In the genomic region with DNA sequence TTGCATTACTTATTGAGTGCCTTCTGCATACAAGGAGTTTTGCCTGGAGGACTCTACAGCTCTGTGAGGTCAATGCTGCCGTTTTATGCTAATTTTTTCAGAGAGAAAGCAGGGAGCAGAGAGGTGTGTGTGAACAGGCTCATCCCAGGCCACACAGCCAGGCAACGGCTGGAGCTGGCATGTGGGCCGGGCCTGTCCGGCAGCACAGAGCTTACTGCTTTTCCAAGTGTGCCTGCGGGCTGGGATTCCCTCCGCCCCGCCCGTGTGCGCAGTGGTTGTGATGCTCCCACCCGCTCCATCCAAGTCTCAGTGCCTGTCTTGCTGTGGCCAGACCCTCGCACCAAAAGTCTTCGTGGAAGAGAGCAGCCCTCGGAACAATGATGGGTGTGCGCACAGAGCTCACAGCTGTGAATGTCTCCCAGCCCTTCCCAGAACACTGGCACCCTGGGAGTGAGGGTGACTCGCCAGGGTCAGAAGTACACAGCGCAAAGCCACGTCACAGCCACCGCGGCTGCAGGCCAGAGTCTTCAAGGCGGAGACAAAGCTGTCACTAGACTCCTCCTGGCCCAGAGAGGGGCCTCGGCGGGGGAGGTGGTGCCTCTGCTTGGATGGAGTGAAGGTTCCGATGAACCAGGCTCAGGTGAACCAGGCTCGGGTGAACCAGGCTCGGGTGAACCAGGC, we compare ENCODE assay signal across 14 cellular contexts.
DNase-seq lines count a peak whose midpoint lies in the region; ATAC-seq and TF ChIP-seq lines count a peak whose summit lies in the region.
"Had no signal": no experiment of that assay in that cellular context is flagged by ENCODE, and none has a peak within 500 bp of the region (broad histone marks: within the 10 kb centered on the region; RNA-seq: fewer than 3 reads in every experiment).

No MANE protein-coding gene starts in this region.

- H3K36me3 ChIP-seq in mucosa of stomach (ENCODE audit: control insufficient read depth, insufficient read depth, low read length), result no peaks in the 10 kb centered on the region
- H3K36me3 ChIP-seq: pancreas had no signal

- H3K9ac ChIP-seq in mucosa of stomach (ENCODE audit: low read length), result peak overlapping the region; percentile 32

- H3K9me3 Mint-ChIP-seq in HFFc6 (no peaks in the 10 kb centered on the region; the same call in 1 of the 2 replicates), WTC11 (peaks cover 6% of the 10 kb centered on the region), T-cell (no peaks in the 10 kb centered on the region)

- H3K4me1 Mint-ChIP-seq in HFFc6 (ENCODE audit: low read depth), result peaks cover 15% of the 10 kb centered on the region; the same call in 1 of the 2 replicates
- peaks cover 3% of the 10 kb centered on the region; the same call in 1 of the 2 replicates for H3K4me1 Mint-ChIP-seq in WTC11
- H3K4me1 Mint-ChIP-seq in T-cell, result peaks cover 0 to 8% (median 6%) of the 10 kb centered on the region in 3 donors

- no peaks in the 10 kb centered on the region for H3K27me3 ChIP-seq in mucosa of stomach (ENCODE audit: control insufficient read depth, insufficient read depth, low read length)
- H3K27me3 ChIP-seq: pancreas, testis had no signal

- H3K36me3 Mint-ChIP-seq in HFFc6 (ENCODE audit: low read depth) (peaks cover 17% of the 10 kb centered on the region; the same call in 1 of the 2 replicates), WTC11 (peaks cover 9% of the 10 kb centered on the region), T-cell (no peaks in the 10 kb centered on the region)

- POLR2A ChIA-PET in WTC11 (lab: Charles Lee), result no interaction called here
- POLR2A ChIA-PET in T-cell (lab: Charles Lee), result no interaction called here

- no peak for TF ChIP-seq CTCF in HFFc6 (IDR thresholded peaks at IDR 0.05)
- TF ChIP-seq CTCF in WTC11 (IDR thresholded peaks at IDR 0.05), result no peak

- H3K27me3 Mint-ChIP-seq in HFFc6 (ENCODE audit: insufficient read depth) (peaks cover 73% of the 10 kb centered on the region), WTC11 (ENCODE audit: low read depth) (no peaks in the 10 kb centered on the region), T-cell (peaks cover 5 to 36% of the 10 kb centered on the region in 2 donors)

- H3K4me3 Mint-ChIP-seq in HFFc6 (peak overlapping the region; percentile 13; the same call in 1 of the 2 replicates), WTC11 (no peak overlapping the region), T-cell (no peak overlapping the region)
- H3K4me3 Mint-ChIP-seq: activated CD4-positive, alpha-beta memory T cell treated with anti-CD3 and anti-CD28 coated beads, Interleukin-2, amount 10 ng/mL, durations not matched to agents 7 days and 5 days had no signal

- H3K4me1 ChIP-seq in mucosa of stomach (ENCODE audit: control insufficient read depth, insufficient read depth, low read length), result no peaks in the 10 kb centered on the region
- H3K4me1 ChIP-seq: pancreas, testis had no signal

- no peaks in the 10 kb centered on the region for H3K9me3 ChIP-seq in mucosa of stomach (ENCODE audit: control insufficient read depth, low read length)
- H3K9me3 ChIP-seq: pancreas, testis had no signal

- CTCF ChIA-PET in WTC11 (lab: Charles Lee), result interaction anchor here (0.6 to 2.2 kb wide), 3 partner anchors 15 to 977 kb away, joined by 3 to 10 read pairs (median 4); no protein-coding TSS in a partner anchor
- CTCF ChIA-PET in T-cell (lab: Charles Lee), result no interaction called here

- DNase-seq in HFFc6 (peak; percentile 46), fibroblast of gingiva (ENCODE audit: low read depth) (peak; percentile 56), KG1 (lab: John Stamatoyannopoulos, UW) (no peak), WTC11 (ENCODE audit: low spot score) (no peak), T-cell (no peak), T-helper 2 cell (no peak)
- DNase-seq: activated CD4-positive, alpha-beta memory T cell treated with anti-CD3 and anti-CD28 coated beads, Interleukin-2, amount 10 ng/mL, durations not matched to agents 7 days and 5 days; GF-D8; NCI-H1092 treated with DMSO at 0.1 percent for 48 hours; NK-92 treated with Interleukin-12 subunit alpha and Interleukin-12 subunit beta, amount 100 ng/mL, for 24 hours; T1000; testis had no signal

- ATAC-seq in WTC11, result no peak
- ATAC-seq in T-cell (replicated peaks in 1 of 4), result no peak
- ATAC-seq: pancreas had no signal

- H3K27ac Mint-ChIP-seq in HFFc6 (no peak overlapping the region; the same call in none of the 2 replicates), WTC11 (no peak overlapping the region), T-cell (no peak overlapping the region)
- H3K27ac Mint-ChIP-seq: activated CD4-positive, alpha-beta memory T cell treated with anti-CD3 and anti-CD28 coated beads, Interleukin-2, amount 10 ng/mL, durations not matched to agents 7 days and 5 days had no signal

- H3K4me3 ChIP-seq in mucosa of stomach (ENCODE audit: low read length), result no peak overlapping the region
- H3K4me3 ChIP-seq: pancreas, testis had no signal

TF ChIP-seq in WTC11, 78 proteins besides CTCF, POLR2A, EP300 and RAD21:
- TF ChIP-seq, protein P1, sequence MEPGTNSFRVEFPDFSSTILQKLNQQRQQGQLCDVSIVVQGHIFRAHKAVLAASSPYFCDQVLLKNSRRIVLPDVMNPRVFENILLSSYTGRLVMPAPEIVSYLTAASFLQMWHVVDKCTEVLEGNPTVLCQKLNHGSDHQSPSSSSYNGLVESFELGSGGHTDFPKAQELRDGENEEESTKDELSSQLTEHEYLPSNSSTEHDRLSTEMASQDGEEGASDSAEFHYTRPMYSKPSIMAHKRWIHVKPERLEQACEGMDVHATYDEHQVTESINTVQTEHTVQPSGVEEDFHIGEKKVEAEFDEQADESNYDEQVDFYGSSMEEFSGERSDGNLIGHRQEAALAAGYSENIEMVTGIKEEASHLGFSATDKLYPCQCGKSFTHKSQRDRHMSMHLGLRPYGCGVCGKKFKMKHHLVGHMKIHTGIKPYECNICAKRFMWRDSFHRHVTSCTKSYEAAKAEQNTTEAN (CRISPR knock-in tag; IDR thresholded peaks at IDR 0.05), result no peak
- TF ChIP-seq RELA (CRISPR knock-in tag; IDR thresholded peaks at IDR 0.05; ENCODE audit: borderline replicate concordance), result no peak

Comparison
In these comparisons a context has a peak if more than half of its experiments do, and no peak if none do; other contexts are left out.
1. DNase-seq: peak in HFFc6 (single experiment) and fibroblast of gingiva (single experiment); none in KG1 (single experiment), WTC11 (single experiment), T-cell (0 of 34) and T-helper 2 cell (0 of 5).